ENCODE assay signal across 13 cellular contexts in the genomic region with DNA sequence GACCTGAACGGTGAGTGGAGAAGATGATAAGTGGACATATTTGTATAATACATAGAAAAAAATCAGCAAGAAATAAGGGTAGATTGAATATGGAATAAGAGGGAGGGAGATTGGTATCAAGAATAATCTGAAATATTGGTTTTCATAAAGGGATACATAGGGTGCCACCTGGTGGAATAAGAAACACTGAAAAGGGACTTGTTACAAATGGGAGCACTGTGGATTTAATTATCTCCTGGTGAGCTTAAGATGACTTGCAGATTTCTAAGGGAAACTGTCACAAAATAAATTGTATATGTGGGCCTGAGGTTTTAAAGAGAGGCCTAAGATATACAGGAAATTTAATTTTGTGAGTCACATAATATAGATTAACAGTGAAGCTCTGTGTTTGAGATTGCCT.
DNase-seq lines count a peak whose midpoint lies in the region; ATAC-seq and TF ChIP-seq lines count a peak whose summit lies in the region.
"Had no signal": no experiment of that assay in that cellular context is flagged by ENCODE, and none has a peak within 500 bp of the region (broad histone marks: within the 10 kb centered on the region; RNA-seq: fewer than 3 reads in every experiment).

No MANE protein-coding gene starts in this region.

- H3K27me3 Mint-ChIP-seq in GM23338 (ENCODE audit: insufficient read depth, low read depth, poor library complexity), result no peaks in the 10 kb centered on the region
- H3K27me3 Mint-ChIP-seq: CD4-positive, alpha-beta memory T cell; memory B cell had no signal

- H3K27ac Mint-ChIP-seq in GM23338, result peak overlapping the region; percentile 91
- H3K27ac Mint-ChIP-seq: CD4-positive, alpha-beta memory T cell; memory B cell had no signal

- no peak for ATAC-seq in GM23338
- ATAC-seq in GM21360 (IDR thresholded peaks at IDR 0.05; ENCODE audit: unreplicated experiment), result no peak

- H3F3A ChIP-seq in GM23338 (replicated peaks; ENCODE audit: low read depth), result no peaks in the 10 kb centered on the region

- H3K9me3 Mint-ChIP-seq in GM23338, result no peaks in the 10 kb centered on the region
- H3K9me3 Mint-ChIP-seq: memory B cell had no signal

- no peak overlapping the region for H3K9ac ChIP-seq in liver (ENCODE audit: low read depth in 1 of 2, low read length in 2 of 2)

- H3K4me1 Mint-ChIP-seq in GM23338, result peaks cover 3% of the 10 kb centered on the region; the same call in 1 of the 3 replicates
- H3K4me1 Mint-ChIP-seq: CD4-positive, alpha-beta memory T cell; memory B cell had no signal

- H3K4me2 ChIP-seq in GM23338, result no peak overlapping the region

- no peaks in the 10 kb centered on the region for H4K20me1 ChIP-seq in GM23338 (replicated peaks; ENCODE audit: insufficient read depth)

- H3K27me3 ChIP-seq in GM23338 (ENCODE audit: insufficient read depth) (no peaks in the 10 kb centered on the region), liver (ENCODE audit: control insufficient read depth in 4 of 4, insufficient read depth in 4 of 4, low read length in 3 of 4) (no peaks in the 10 kb centered on the region)

- TF ChIP-seq RAD21 in liver (IDR thresholded peaks at IDR 0.05), result peak; percentile 37 to 40

- H3K4me3 Mint-ChIP-seq in GM23338, result no peak overlapping the region
- H3K4me3 Mint-ChIP-seq: CD4-positive, alpha-beta memory T cell; memory B cell had no signal

- H3K4me3 ChIP-seq in GM23338 (no peak overlapping the region), liver (ENCODE audit: low read depth in 1 of 3, low read length in 3 of 3) (no peak overlapping the region)

- H3K4me1 ChIP-seq in GM23338 (ENCODE audit: insufficient read depth) (no peaks in the 10 kb centered on the region), liver (ENCODE audit: control insufficient read depth in 4 of 4, insufficient read depth in 4 of 4, low read length in 3 of 4) (no peaks in the 10 kb centered on the region)

- TF ChIP-seq CTCF in GM23338 (conservative IDR thresholded peaks at IDR 0.05; ENCODE audit: low read depth in 2 of 2) (peak; percentile 33 to 36; a peak in 3 of 4 replicates), liver (IDR thresholded peaks at IDR 0.05; ENCODE audit: low read depth, low read length, missing input control) (no peak)

- no peak overlapping the region for H2AFZ ChIP-seq in GM23338

- no peaks in the 10 kb centered on the region for H3K9me2 ChIP-seq in GM23338 (ENCODE audit: insufficient read depth)

- no peaks in the 10 kb centered on the region for H3K9me3 ChIP-seq in liver (ENCODE audit: control insufficient read depth in 4 of 4, low read length in 3 of 4)

- no peak overlapping the region for H3K27ac ChIP-seq in GM23338 (ENCODE audit: low read depth)
- H3K27ac ChIP-seq in liver (ENCODE audit: low read depth in 1 of 2, low read length in 2 of 2), result no peak overlapping the region

- H3K36me3 ChIP-seq in GM23338 (ENCODE audit: insufficient read depth) (no peaks in the 10 kb centered on the region), liver (ENCODE audit: control insufficient read depth in 4 of 4, insufficient read depth in 3 of 4, low read depth in 1 of 4, low read length in 3 of 4) (no peaks in the 10 kb centered on the region)

- DNase-seq in GM23338 (ENCODE audit: low spot score), result peak; percentile 25
- DNase-seq in NAMALWA (ENCODE audit: low spot score), result peak; percentile 39
- DNase-seq in amniotic epithelial cell (ENCODE audit: low read depth), result peak; percentile 1
- DNase-seq in HCEC 1CT, result no peak
- no peak for DNase-seq in stimulated activated CD4-positive, alpha-beta T cell treated with anti-CD3 and anti-CD28 coated beads, Interleukin-4, amount 100 ng/mL, for 24 hours
- DNase-seq in NCI-H1417 treated with DMSO at 0.1 percent for 48 hours (lab: John Stamatoyannopoulos, UW), result no peak
- DNase-seq: activated gamma-delta T cell treated with Interleukin-2 at 50 U/mL for 16 hours; CD4-positive, alpha-beta memory T cell; occipital lobe; T1000 had no signal

- 86% methylated on average over 1 of the region's 1 CpG for WGBS in liver

- H3K36me3 Mint-ChIP-seq in GM23338 (ENCODE audit: low read depth), result no peaks in the 10 kb centered on the region
- H3K36me3 Mint-ChIP-seq: CD4-positive, alpha-beta memory T cell; memory B cell had no signal

- no peaks in the 10 kb centered on the region for H3K79me2 ChIP-seq in GM23338 (replicated peaks; ENCODE audit: insufficient read depth)

TF ChIP-seq in GM23338, 12 proteins besides CTCF, POLR2A, EP300 and RAD21 (continues in another document):
- no peak for TF ChIP-seq JUNB (IDR thresholded peaks at IDR 0.05; ENCODE audit: unreplicated experiment)

TF ChIP-seq in liver, 16 proteins besides CTCF, POLR2A, EP300 and RAD21:
- no peak for TF ChIP-seq NR2F2 (IDR thresholded peaks at IDR 0.05)
- TF ChIP-seq, protein P1, sequence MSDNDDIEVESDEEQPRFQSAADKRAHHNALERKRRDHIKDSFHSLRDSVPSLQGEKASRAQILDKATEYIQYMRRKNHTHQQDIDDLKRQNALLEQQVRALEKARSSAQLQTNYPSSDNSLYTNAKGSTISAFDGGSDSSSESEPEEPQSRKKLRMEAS (IDR thresholded peaks at IDR 0.05), result no peak
- no peak for TF ChIP-seq YY1 (IDR thresholded peaks at IDR 0.05)
- no peak for TF ChIP-seq FOXA1 (IDR thresholded peaks at IDR 0.05)
- TF ChIP-seq RXRA (IDR thresholded peaks at IDR 0.05), result no peak
- TF ChIP-seq, protein P2, sequence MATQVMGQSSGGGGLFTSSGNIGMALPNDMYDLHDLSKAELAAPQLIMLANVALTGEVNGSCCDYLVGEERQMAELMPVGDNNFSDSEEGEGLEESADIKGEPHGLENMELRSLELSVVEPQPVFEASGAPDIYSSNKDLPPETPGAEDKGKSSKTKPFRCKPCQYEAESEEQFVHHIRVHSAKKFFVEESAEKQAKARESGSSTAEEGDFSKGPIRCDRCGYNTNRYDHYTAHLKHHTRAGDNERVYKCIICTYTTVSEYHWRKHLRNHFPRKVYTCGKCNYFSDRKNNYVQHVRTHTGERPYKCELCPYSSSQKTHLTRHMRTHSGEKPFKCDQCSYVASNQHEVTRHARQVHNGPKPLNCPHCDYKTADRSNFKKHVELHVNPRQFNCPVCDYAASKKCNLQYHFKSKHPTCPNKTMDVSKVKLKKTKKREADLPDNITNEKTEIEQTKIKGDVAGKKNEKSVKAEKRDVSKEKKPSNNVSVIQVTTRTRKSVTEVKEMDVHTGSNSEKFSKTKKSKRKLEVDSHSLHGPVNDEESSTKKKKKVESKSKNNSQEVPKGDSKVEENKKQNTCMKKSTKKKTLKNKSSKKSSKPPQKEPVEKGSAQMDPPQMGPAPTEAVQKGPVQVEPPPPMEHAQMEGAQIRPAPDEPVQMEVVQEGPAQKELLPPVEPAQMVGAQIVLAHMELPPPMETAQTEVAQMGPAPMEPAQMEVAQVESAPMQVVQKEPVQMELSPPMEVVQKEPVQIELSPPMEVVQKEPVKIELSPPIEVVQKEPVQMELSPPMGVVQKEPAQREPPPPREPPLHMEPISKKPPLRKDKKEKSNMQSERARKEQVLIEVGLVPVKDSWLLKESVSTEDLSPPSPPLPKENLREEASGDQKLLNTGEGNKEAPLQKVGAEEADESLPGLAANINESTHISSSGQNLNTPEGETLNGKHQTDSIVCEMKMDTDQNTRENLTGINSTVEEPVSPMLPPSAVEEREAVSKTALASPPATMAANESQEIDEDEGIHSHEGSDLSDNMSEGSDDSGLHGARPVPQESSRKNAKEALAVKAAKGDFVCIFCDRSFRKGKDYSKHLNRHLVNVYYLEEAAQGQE (IDR thresholded peaks at IDR 0.05), result no peak
- TF ChIP-seq GABPA (IDR thresholded peaks at IDR 0.05 in 1 of 2, conservative IDR thresholded peaks at IDR 0.05 in 1 of 2), result no peak
- TF ChIP-seq JUND (IDR thresholded peaks at IDR 0.05), result no peak
- no peak for TF ChIP-seq HNF4A (conservative IDR thresholded peaks at IDR 0.05)
- TF ChIP-seq FOXA2 (IDR thresholded peaks at IDR 0.05), result no peak
- no peak for TF ChIP-seq EGR1 (IDR thresholded peaks at IDR 0.05; ENCODE audit: low read depth in 2 of 2)
- no peak for TF ChIP-seq HNF4G (IDR thresholded peaks at IDR 0.05)
- TF ChIP-seq SP1 (IDR thresholded peaks at IDR 0.05), result no peak
- TF ChIP-seq, protein P3, sequence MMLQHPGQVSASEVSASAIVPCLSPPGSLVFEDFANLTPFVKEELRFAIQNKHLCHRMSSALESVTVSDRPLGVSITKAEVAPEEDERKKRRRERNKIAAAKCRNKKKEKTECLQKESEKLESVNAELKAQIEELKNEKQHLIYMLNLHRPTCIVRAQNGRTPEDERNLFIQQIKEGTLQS (IDR thresholded peaks at IDR 0.05), result no peak

Comparison
In these comparisons a context has a peak if more than half of its experiments do, and no peak if none do; other contexts are left out.
1. DNase-seq: peak in GM23338 (single experiment), NAMALWA (single experiment) and amniotic epithelial cell (single experiment); none in HCEC 1CT (single experiment), stimulated activated CD4-positive, alpha-beta T cell treated with anti-CD3 and anti-CD28 coated beads, Interleukin-4, amount 100 ng/mL, for 24 hours (single experiment) and NCI-H1417 treated with DMSO at 0.1 percent for 48 hours (single experiment).